21 cellular contexts compared by ENCODE assay signal in the genomic region with DNA sequence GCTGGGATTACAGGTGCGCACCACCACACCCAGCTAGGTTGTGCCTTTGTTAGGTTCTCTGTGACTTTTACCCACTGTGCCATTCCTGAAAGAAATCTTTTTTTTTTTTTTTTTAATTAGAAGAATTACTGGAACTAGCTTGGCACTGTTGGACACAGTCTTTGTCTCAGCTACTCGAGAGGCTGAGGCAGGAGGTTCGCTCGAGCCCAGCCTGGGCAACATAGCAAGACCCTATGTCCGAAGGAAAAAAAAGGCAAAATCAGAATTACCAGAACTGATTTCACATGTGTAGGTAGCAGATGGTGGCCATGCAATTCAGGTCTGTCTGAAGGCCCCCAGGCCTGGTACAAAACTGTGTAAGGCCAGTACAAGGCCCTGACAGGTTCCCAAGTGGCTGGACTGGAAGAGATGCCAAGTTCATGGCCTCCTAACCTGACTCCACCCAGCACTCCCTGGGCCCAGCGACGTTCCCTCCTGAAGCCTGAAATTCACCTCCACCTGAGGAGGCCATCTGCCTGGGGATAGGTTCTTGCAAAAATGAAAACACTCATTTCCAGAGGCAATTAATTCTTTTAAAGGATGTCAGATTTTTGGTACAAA. TPM values are rescaled to one million over a fixed set of nuclear protein-coding genes. Genes with fewer than 3 reads are reported as not detected.
DNase-seq lines count a peak whose midpoint lies in the region; ATAC-seq, FAIRE-seq and TF ChIP-seq lines count a peak whose summit lies in the region.
"Had no signal": no experiment of that assay in that cellular context is flagged by ENCODE, and none has a peak within 500 bp of the region (broad histone marks: within the 10 kb centered on the region; RNA-seq: fewer than 3 reads in every experiment).

No MANE protein-coding gene starts in this region.

- POLR2A ChIA-PET in HEK293 (lab: Yijun Ruan, JAX) (interaction anchor here (0.6 kb wide), 1 partner anchor 231 kb away, joined by 3 read pairs; no protein-coding TSS in a partner anchor), GM12878 (lab: Charles Lee) (no interaction called here)

- H3K79me2 ChIP-seq in GM12878 (ENCODE audit: control insufficient read depth, insufficient read depth, low read length) = no peaks in the 10 kb centered on the region

- ATAC-seq in left cardiac atrium (no peak), GM12878 (no peak), HG02571 (IDR thresholded peaks at IDR 0.05; ENCODE audit: unreplicated experiment) (no peak)

- TF ChIP-seq POLR2A in GM12878 (IDR thresholded peaks at IDR 0.05; ENCODE audit: low read depth, low read length) (0 out of 2 replicates have a peak, but pooled peaks have one; percentile 5), spleen (IDR thresholded peaks at IDR 0.05) (no peak)

- peak overlapping the region; percentile 48 for H3K27ac ChIP-seq in left ventricle myocardium inferior (replicated peaks)
- no peak overlapping the region for H3K27ac ChIP-seq in HEK293 (ENCODE audit: extremely low read depth, low read depth, low read length)
- H3K27ac ChIP-seq in GM12878 (ENCODE audit: control insufficient read depth, insufficient read depth) = no peak overlapping the region
- no peak overlapping the region for H3K27ac ChIP-seq in spleen
- H3K27ac ChIP-seq: C4-2B, GM23248 had no signal

- H3K27me3 ChIP-seq in left ventricle myocardium inferior (ENCODE audit: low read depth) (no peaks in the 10 kb centered on the region), GM12878 (replicated peaks in 1 of 2; ENCODE audit: control insufficient read depth in 2 of 2, insufficient read depth in 2 of 2, low read length in 1 of 2) (no peaks in the 10 kb centered on the region), spleen (replicated peaks in 1 of 7) (no peaks in the 10 kb centered on the region)

- H3K4me3 ChIP-seq in left ventricle myocardium inferior (peak overlapping the region; percentile 61), HEK293 (ENCODE audit: low read depth, low read length) (no peak overlapping the region), GM12878 (no peak overlapping the region), spleen (no peak overlapping the region)
- H3K4me3 ChIP-seq: GM23248 had no signal

- RAD21 ChIA-PET in GM12878 (lab: Charles Lee; ENCODE audit: unreplicated experiment) = no interaction called here

- no peak overlapping the region for H3K9ac ChIP-seq in GM12878 (ENCODE audit: control insufficient read depth, insufficient read depth, low read length)
- H3K9ac ChIP-seq: GM23248 had no signal

- WGBS in GM12878 (ENCODE audit: insufficient coverage, insufficient replicate concordance, low lambda C conversion rate, missing lambda C conversion rate) = 95% methylated on average over 7 of the region's 7 CpGs
- 90 to 97% (median 94%) methylated on average over 7 of the region's 7 CpGs for WGBS in spleen, 5 donors

- FAIRE-seq in GM12878 (lab: Jason Lieb, UNC) = no peak
- FAIRE-seq: RCC 7860 had no signal

- H2AFZ ChIP-seq in GM12878 (ENCODE audit: control insufficient read depth, low read depth, low read length) = no peak overlapping the region
- H2AFZ ChIP-seq: GM23248 had no signal

- H3K36me3 ChIP-seq in left ventricle myocardium inferior (peaks cover 36% of the 10 kb centered on the region), HEK293 (ENCODE audit: control insufficient read depth in 2 of 2, insufficient read depth in 1 of 2, low read length in 2 of 2) (peaks cover 0 to 36% of the 10 kb centered on the region in 2 experiments; a peak in 2 of 3 replicates), GM12878 (ENCODE audit: control insufficient read depth in 2 of 2, insufficient read depth in 2 of 2, low read length in 1 of 2) (peaks cover 34 to 35% of the 10 kb centered on the region in 2 experiments), spleen (peaks cover 0 to 45% (median 25%) of the 10 kb centered on the region in 6 donors)

- DNase-seq in left ventricle myocardium inferior (no peak), left cardiac atrium (no peak), GM12878 (ENCODE audit: low read depth, low spot score) (no peak), spleen (peak; percentile 45), COLO668 (lab: John Stamatoyannopoulos, UW; ENCODE audit: unreplicated experiment) (no peak), kidney glomerular epithelial cell (lab: John Stamatoyannopoulos, UW) (no peak)
- DNase-seq: GDM1; GM23248; HCEC 1CT; MM.1S; NCI-H1092; NCI-H510A; NCI-H748 treated with DMSO at 0.1 percent for 48 hours; NK-92 treated with Interleukin-12 subunit alpha and Interleukin-12 subunit beta, amount 100 ng/mL, for 24 hours; Right ventricle myocardium superior had no signal

- no TSS peak for BruUV-seq in GM12878 (replicated peaks; lab: Mats Ljungman, UMichigan)

- no peaks in the 10 kb centered on the region; the same call in none of the 2 replicates for H4K20me1 ChIP-seq in GM12878 (ENCODE audit: control insufficient read depth, insufficient read depth)

- intact Hi-C loops in left ventricle myocardium inferior (cut with micrococcal nuclease) = no loop called here
- intact Hi-C loops in left cardiac atrium (cut with DNase I) = no loop called here
- intact Hi-C loops in GM12878 (cut with micrococcal nuclease; ENCODE audit: unreplicated experiment) = no loop called here
- intact Hi-C loops in spleen (cut with DNase I; ENCODE audit: low total_unique reads) = no loop called here

- TF ChIP-seq CTCF in left ventricle myocardium inferior (IDR thresholded peaks at IDR 0.05; ENCODE audit: borderline replicate concordance) (no peak), HEK293 (tag by site-specific recombination; IDR thresholded peaks at IDR 0.05) (no peak), GM12878 (IDR thresholded peaks at IDR 0.05 in 2 of 3, conservative IDR thresholded peaks at IDR 0.05 in 1 of 3; ENCODE audit: control insufficient read depth in 2 of 3, extremely low read depth in 1 of 3, insufficient read depth in 1 of 3, low read depth in 3 of 3, low read length in 3 of 3) (no peak), spleen (IDR thresholded peaks at IDR 0.05 in 8 of 11, conservative IDR thresholded peaks at IDR 0.05 in 3 of 11) (no peak)

- no peak for TF ChIP-seq EP300 in GM12878 (IDR thresholded peaks at IDR 0.05; ENCODE audit: borderline replicate concordance in 1 of 2, control insufficient read depth in 1 of 2, low read depth in 2 of 2, low read length in 2 of 2)

- in situ Hi-C loops in GM12878 (cut with MboI) = no loop called here

- TF ChIP-seq RAD21 in GM12878 (IDR thresholded peaks at IDR 0.05; ENCODE audit: insufficient read depth, low read depth, low read length) = no peak

- SMC1A ChIA-PET in GM12878 (lab: Charles Lee; ENCODE audit: uncharacterized antibody, unreplicated experiment) = no interaction called here

- H3K4me2 ChIP-seq in GM12878 (ENCODE audit: control insufficient read depth, insufficient read depth) = no peak overlapping the region

- H3K9me3 ChIP-seq in left ventricle myocardium inferior (replicated peaks) (no peaks in the 10 kb centered on the region), HEK293 (ENCODE audit: control insufficient read depth, insufficient read depth, low read depth, low read length) (no peaks in the 10 kb centered on the region), GM12878 (replicated peaks; ENCODE audit: control insufficient read depth, insufficient read depth, low read length) (no peaks in the 10 kb centered on the region), spleen (no peaks in the 10 kb centered on the region)

- H3K4me1 ChIP-seq in left ventricle myocardium inferior = peaks cover 51% of the 10 kb centered on the region
- no peaks in the 10 kb centered on the region for H3K4me1 ChIP-seq in HEK293 (ENCODE audit: control insufficient read depth, insufficient read depth, low read length)
- no peaks in the 10 kb centered on the region; the same call in 1 of the 2 replicates for H3K4me1 ChIP-seq in GM12878 (ENCODE audit: control insufficient read depth, insufficient read depth, low read length)
- peaks cover 14 to 22% (median 19%) of the 10 kb centered on the region in 6 donors for H3K4me1 ChIP-seq in spleen

- CTCF ChIA-PET in HEK293 (lab: Yijun Ruan, JAX) = no interaction called here
- CTCF ChIA-PET in GM12878 (lab: Yijun Ruan, JAX) = no interaction called here

RNA-seq across cellular contexts. Expression of a gene that starts 23.0 kb away (rescaled TPM):
- 23.9 TPM for total RNA-seq in left ventricle myocardium inferior
- total RNA-seq in left cardiac atrium = 10 to 100 TPM; 35.5 to 37.6 TPM
- total RNA-seq in GM12878 (2013; cell fraction: nucleolus; rRNA removed) = 27.6 and 29.2 TPM in 2 replicates
- total RNA-seq in GM12878 (2014; rRNA removed) = 92.3 and 109 TPM in 2 replicates
- 40.5 and 45.0 TPM in 2 replicates for total RNA-seq in GM12878 (2014; rRNA removed; fragmentation: Illumina TruSeq; extraction: Trizol)
- 61.3 and 68.6 TPM in 2 replicates for total RNA-seq in GM12878 (2021)
- 45.4 TPM for polyA plus RNA-seq in GM12878 (2011; ENCODE audit: low read depth)
- polyA plus RNA-seq in GM12878 (2011; rRNA removed) = 39.2 and 65.3 TPM in 2 replicates
- 94.4 and 162 TPM in 2 replicates for polyA plus RNA-seq in GM12878 (2011; cell fraction: cytosol; rRNA removed)
- 80.8 and 81.4 TPM in 2 replicates for polyA plus RNA-seq in GM12878 (2011; cell fraction: nucleus; rRNA removed)
- 61.2 and 68.1 TPM in 2 replicates for polyA plus RNA-seq in GM12878 (2012)
- 24.7 and 34.1 TPM in 2 replicates for polyA plus RNA-seq in GM12878 (2014; fragmentation: Illumina TruSeq; extraction: Trizol)
- polyA plus RNA-seq in GM12878 (2014; fragmentation: Nextera tagmentation; extraction: Ambion mirVana) = 1 to 10 TPM; 5.5 to 8.4 TPM
- 104 and 112 TPM in 2 replicates for polyA plus RNA-seq in GM12878 (2014; rRNA removed)
- polyA plus RNA-seq in GM12878 (2016; fragmentation: Nextera tagmentation; extraction: Ambion mirVana) = 10 to 100 TPM; 83.2 to 86.2 TPM
- polyA minus RNA-seq in GM12878 (2011; rRNA and poly(A)+ RNA removed) = 81.6 and 120 TPM in 2 replicates
- polyA minus RNA-seq in GM12878 (2011; cell fraction: cytosol; rRNA and poly(A)+ RNA removed) = 39.4 and 40.0 TPM in 2 replicates
- polyA minus RNA-seq in GM12878 (2011; cell fraction: nucleus; rRNA and poly(A)+ RNA removed) = 15.8 and 26.4 TPM in 2 replicates
- 10 to 100 TPM; 45.5 to 75.2 (median 53.2) TPM for total RNA-seq in spleen
- polyA plus RNA-seq in spleen = 10 to 100 TPM; 42.6 to 98.0 (median 84.2) TPM

RNA-seq across cellular contexts. Expression of a gene that starts 36.4 kb away (rescaled TPM):
- total RNA-seq in left ventricle myocardium inferior (not detected), left cardiac atrium (not detected), GM12878 (2014; rRNA removed) (not detected in 2 replicates), GM12878 (2014; rRNA removed; fragmentation: Illumina TruSeq; extraction: Trizol) (not detected in 2 replicates), GM12878 (2021) (not detected in 2 replicates), spleen (not detected)
- not detected in 2 replicates for total RNA-seq in GM12878 (2013; cell fraction: nucleolus; rRNA removed)
- polyA plus RNA-seq in GM12878 (2011; ENCODE audit: low read depth) = not detected
- polyA plus RNA-seq in GM12878 (2011; rRNA removed) (not detected in 2 replicates), GM12878 (2014; fragmentation: Illumina TruSeq; extraction: Trizol) (not detected in 2 replicates), GM12878 (2014; fragmentation: Nextera tagmentation; extraction: Ambion mirVana) (not detected), GM12878 (2014; rRNA removed) (not detected in 2 replicates), GM12878 (2016; fragmentation: Nextera tagmentation; extraction: Ambion mirVana) (not detected), spleen (not detected)
- not detected in 2 replicates for polyA plus RNA-seq in GM12878 (2011; cell fraction: cytosol; rRNA removed)
- polyA plus RNA-seq in GM12878 (2011; cell fraction: nucleus; rRNA removed) = not detected in 2 replicates
- polyA plus RNA-seq in GM12878 (2012) = not detected in 2 replicates
- not detected in 2 replicates for polyA minus RNA-seq in GM12878 (2011; rRNA and poly(A)+ RNA removed)
- polyA minus RNA-seq in GM12878 (2011; cell fraction: cytosol; rRNA and poly(A)+ RNA removed) = not detected in 2 replicates
- polyA minus RNA-seq in GM12878 (2011; cell fraction: nucleus; rRNA and poly(A)+ RNA removed) = not detected in 2 replicates
- total RNA-seq: Daoy, GM23248, LHCN-M2, Right ventricle myocardium superior had no signal
- polyA plus RNA-seq: GM23248 had no signal

RNA-seq across cellular contexts. Expression of a gene that starts 48.2 kb away (rescaled TPM):
- total RNA-seq in left ventricle myocardium inferior = 13.7 TPM
- total RNA-seq in left cardiac atrium = 10 to 100 TPM; 21.3 to 38.3 TPM
- total RNA-seq in GM12878 (2013; cell fraction: nucleolus; rRNA removed) = 171 and 173 TPM in 2 replicates
- total RNA-seq in GM12878 (2014; rRNA removed) = 52.0 and 52.3 TPM in 2 replicates
- 56.2 and 58.1 TPM in 2 replicates for total RNA-seq in GM12878 (2014; rRNA removed; fragmentation: Illumina TruSeq; extraction: Trizol)
- total RNA-seq in GM12878 (2021) = 51.6 and 61.4 TPM in 2 replicates
- 31.9 TPM for polyA plus RNA-seq in GM12878 (2011; ENCODE audit: low read depth)
- polyA plus RNA-seq in GM12878 (2011; rRNA removed) = 33.2 and 46.7 TPM in 2 replicates
- 29.9 and 31.8 TPM in 2 replicates for polyA plus RNA-seq in GM12878 (2011; cell fraction: cytosol; rRNA removed)
- 33.1 and 39.8 TPM in 2 replicates for polyA plus RNA-seq in GM12878 (2011; cell fraction: nucleus; rRNA removed)
- 34.6 and 48.5 TPM in 2 replicates for polyA plus RNA-seq in GM12878 (2012)
- polyA plus RNA-seq in GM12878 (2014; fragmentation: Illumina TruSeq; extraction: Trizol) = 69.4 and 108 TPM in 2 replicates
- polyA plus RNA-seq in GM12878 (2014; fragmentation: Nextera tagmentation; extraction: Ambion mirVana) = 10 to 100 TPM; 22.6 to 24.2 TPM
- polyA plus RNA-seq in GM12878 (2014; rRNA removed) = 57.5 TPM in 2 replicates
- 10 to 100 TPM; 47.8 to 52.6 TPM for polyA plus RNA-seq in GM12878 (2016; fragmentation: Nextera tagmentation; extraction: Ambion mirVana)
- 18.6 and 20.0 TPM in 2 replicates for polyA minus RNA-seq in GM12878 (2011; rRNA and poly(A)+ RNA removed)
- polyA minus RNA-seq in GM12878 (2011; cell fraction: cytosol; rRNA and poly(A)+ RNA removed) = 13.7 and 14.8 TPM in 2 replicates
- 19.3 and 38.4 TPM in 2 replicates for polyA minus RNA-seq in GM12878 (2011; cell fraction: nucleus; rRNA and poly(A)+ RNA removed)
- 10 to 100 TPM; 26.5 to 38.8 (median 33.6) TPM for total RNA-seq in spleen
- 10 to 100 TPM; 13.0 to 14.4 (median 13.2) TPM for polyA plus RNA-seq in spleen

RNA-seq across cellular contexts. Expression of a gene that starts 48.4 kb away (rescaled TPM):
- 16.4 TPM for total RNA-seq in left ventricle myocardium inferior
- total RNA-seq in left cardiac atrium = 10 to 100 TPM; 10.3 to 12.1 TPM
- 6.7 and 7.6 TPM in 2 replicates for total RNA-seq in GM12878 (2013; cell fraction: nucleolus; rRNA removed)
- 9.0 and 10.6 TPM in 2 replicates for total RNA-seq in GM12878 (2014; rRNA removed)
- 11.9 and 13.0 TPM in 2 replicates for total RNA-seq in GM12878 (2014; rRNA removed; fragmentation: Illumina TruSeq; extraction: Trizol)
- total RNA-seq in GM12878 (2021) = 15.8 and 16.9 TPM in 2 replicates
- 13.6 TPM for polyA plus RNA-seq in GM12878 (2011; ENCODE audit: low read depth)
- 12.8 and 15.8 TPM in 2 replicates for polyA plus RNA-seq in GM12878 (2011; rRNA removed)
- polyA plus RNA-seq in GM12878 (2011; cell fraction: cytosol; rRNA removed) = 16.4 and 17.9 TPM in 2 replicates
- 8.4 and 8.9 TPM in 2 replicates for polyA plus RNA-seq in GM12878 (2011; cell fraction: nucleus; rRNA removed)
- 13.8 and 14.3 TPM in 2 replicates for polyA plus RNA-seq in GM12878 (2012)
- polyA plus RNA-seq in GM12878 (2014; fragmentation: Illumina TruSeq; extraction: Trizol) = 15.4 and 16.7 TPM in 2 replicates
- 10 to 100 TPM; 27.3 to 28.9 TPM for polyA plus RNA-seq in GM12878 (2014; fragmentation: Nextera tagmentation; extraction: Ambion mirVana)
- polyA plus RNA-seq in GM12878 (2014; rRNA removed) = 17.2 and 17.4 TPM in 2 replicates
- 10 to 100 TPM; 23.3 to 28.1 TPM for polyA plus RNA-seq in GM12878 (2016; fragmentation: Nextera tagmentation; extraction: Ambion mirVana)
- 8.1 and 13.8 TPM in 2 replicates for polyA minus RNA-seq in GM12878 (2011; rRNA and poly(A)+ RNA removed)
- 2.5 and 2.7 TPM in 2 replicates for polyA minus RNA-seq in GM12878 (2011; cell fraction: cytosol; rRNA and poly(A)+ RNA removed)
- polyA minus RNA-seq in GM12878 (2011; cell fraction: nucleus; rRNA and poly(A)+ RNA removed) = 3.6 and 4.9 TPM in 2 replicates
- 10 to 100 TPM in 1 of 7 donors, 1 to 10 TPM in 6; 5.8 to 12.1 (median 8.1) TPM for total RNA-seq in spleen
- polyA plus RNA-seq in spleen = 10 to 100 TPM; 10.3 to 13.3 (median 11.3) TPM
